ENCODE assay signal across 12 cellular contexts in the genomic region with DNA sequence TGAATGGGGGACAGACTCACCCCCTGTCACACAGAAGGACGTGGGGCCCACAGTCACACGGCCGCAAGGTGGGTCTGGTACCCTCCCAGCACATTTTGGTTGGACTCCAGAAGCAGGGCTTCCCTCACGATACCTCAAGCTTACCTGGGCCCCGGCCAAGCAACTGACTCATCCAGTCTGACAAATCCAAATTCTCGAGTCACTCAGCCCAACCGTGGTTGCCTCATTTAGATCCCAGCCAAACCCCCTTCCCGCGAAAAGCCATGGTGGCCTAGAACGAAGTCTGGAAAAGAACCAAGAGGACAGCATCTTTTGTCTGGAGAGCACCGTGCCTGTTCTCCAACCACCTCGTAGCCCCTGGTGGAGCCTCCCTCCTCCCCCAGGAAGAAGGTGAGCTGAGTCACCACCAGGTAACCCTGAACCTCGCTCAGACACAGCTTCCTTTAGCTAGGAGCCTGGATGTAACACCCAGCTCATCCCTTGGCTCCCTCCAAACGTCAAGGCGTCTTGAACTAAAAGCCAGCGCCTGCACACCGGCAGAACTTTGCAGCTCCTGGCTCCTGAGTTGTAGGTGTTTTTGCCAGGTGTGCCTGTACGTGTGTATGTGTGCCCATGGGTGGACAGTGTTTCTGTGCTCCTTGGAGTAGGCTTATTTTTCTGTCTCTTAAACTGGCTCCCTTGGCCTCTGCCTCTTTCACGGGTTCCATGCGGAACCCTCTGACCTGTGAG.
DNase-seq lines count a peak whose midpoint lies in the region; ATAC-seq and TF ChIP-seq lines count a peak whose summit lies in the region.
"Had no signal": no experiment of that assay in that cellular context is flagged by ENCODE, and none has a peak within 500 bp of the region (broad histone marks: within the 10 kb centered on the region; RNA-seq: fewer than 3 reads in every experiment).

No MANE protein-coding gene starts in this region.

- 52 to 75% (median 58%) methylated on average over 18 to 20 of the region's 20 CpGs for WGBS in adrenal gland, 4 donors

- peak overlapping the region; percentile 61 to 66 for H3K27ac Mint-ChIP-seq in activated naive CD4-positive, alpha-beta T cell treated with anti-CD3 and anti-CD28 coated beads, Interleukin-2, amount 50 U/mL, for 72 hours
- H3K27ac Mint-ChIP-seq: stimulated activated memory B cell treated with anti-CD40 and anti-IgM and Interleukin-4, amounts not matched to agents 10 μg/mL and 1 μg/mL and 100 μg/mL, for 72 hours had no signal

- no peak for TF ChIP-seq CTCF in adrenal gland (IDR thresholded peaks at IDR 0.05)

- no peaks in the 10 kb centered on the region for H3K36me3 ChIP-seq in adrenal gland (replicated peaks in 1 of 2)

- H3K27me3 ChIP-seq in adrenal gland: no peaks in the 10 kb centered on the region

- intact Hi-C loops in adrenal gland (cut with DNase I): no loop called here

- no peak for TF ChIP-seq POLR2A in adrenal gland (IDR thresholded peaks at IDR 0.05)

- H3K9me3 ChIP-seq in adrenal gland (replicated peaks in 1 of 3): no peaks in the 10 kb centered on the region

- H3K27ac ChIP-seq in adrenal gland: peak overlapping the region in 3 of 5 donors; percentile 21 to 44 (median 36)

- no peak overlapping the region for H3K4me3 ChIP-seq in adrenal gland

- H3K36me3 Mint-ChIP-seq in activated naive CD4-positive, alpha-beta T cell treated with anti-CD3 and anti-CD28 coated beads, Interleukin-2, amount 50 U/mL, for 72 hours: peaks cover 0 to 4% of the 10 kb centered on the region in 2 donors

- peaks cover 0 to 34% of the 10 kb centered on the region in 2 donors for H3K4me1 ChIP-seq in adrenal gland (replicated peaks in 1 of 2)

- no peaks in the 10 kb centered on the region for H3K9me3 Mint-ChIP-seq in activated naive CD4-positive, alpha-beta T cell treated with anti-CD3 and anti-CD28 coated beads, Interleukin-2, amount 50 U/mL, for 72 hours
- H3K9me3 Mint-ChIP-seq: CD4-positive, CD25-positive, alpha-beta regulatory T cell; stimulated activated memory B cell treated with anti-CD40 and anti-IgM and Interleukin-4, amounts not matched to agents 10 μg/mL and 1 μg/mL and 100 μg/mL, for 72 hours had no signal

- no peak for ATAC-seq in activated naive CD4-positive, alpha-beta T cell treated with anti-CD3 and anti-CD28 coated beads, Interleukin-2, amount 50 U/mL, for 72 hours
- ATAC-seq in HG02588 (IDR thresholded peaks at IDR 0.05; ENCODE audit: unreplicated experiment) (no peak), HG02870 (IDR thresholded peaks at IDR 0.05; ENCODE audit: unreplicated experiment) (no peak), GM19397 (IDR thresholded peaks at IDR 0.05; ENCODE audit: unreplicated experiment) (no peak)
- ATAC-seq: stimulated activated memory B cell treated with anti-CD40 and anti-IgM and Interleukin-4, amounts not matched to agents 10 μg/mL and 1 μg/mL and 100 μg/mL, for 72 hours had no signal

- DNase-seq in activated naive CD4-positive, alpha-beta T cell treated with anti-CD3 and anti-CD28 coated beads, Interleukin-2, amount 50 U/mL, for 72 hours (ENCODE audit: low spot score in 2 of 2): no peak
- DNase-seq in activated naive CD4-positive, alpha-beta T cell treated with anti-CD3 and anti-CD28 coated beads, Interleukin-2, amount 50 U/mL, for 16 hours: no peak
- DNase-seq in adrenal gland: peak; percentile 79 to 94 (median 93)
- peak; percentile 87 for DNase-seq in kidney tubule cell (ENCODE audit: low spot score)
- DNase-seq in ureter (ENCODE audit: low spot score): peak; percentile 79
- DNase-seq: CD4-positive, CD25-positive, alpha-beta regulatory T cell; cortex of kidney; KG1 had no signal

Comparison
In these comparisons a context has a peak if more than half of its experiments do, and no peak if none do; other contexts are left out.
1. DNase-seq: peak in adrenal gland (7 of 7), kidney tubule cell (single experiment) and ureter (single experiment); none in activated naive CD4-positive, alpha-beta T cell treated with anti-CD3 and anti-CD28 coated beads, Interleukin-2, amount 50 U/mL, for 72 hours (0 of 2) and activated naive CD4-positive, alpha-beta T cell treated with anti-CD3 and anti-CD28 coated beads, Interleukin-2, amount 50 U/mL, for 16 hours (single experiment).